ENCODE assay signal across 21 cellular contexts in genomic region chr2:99469394-99469793, GRCh38.
"Had no signal": no experiment of that assay in that cellular context is flagged by ENCODE, and none has a peak within 500 bp of the region (broad histone marks: within the 10 kb centered on the region; RNA-seq: fewer than 3 reads in every experiment).

No MANE protein-coding gene starts in this region.

- H2AFZ ChIP-seq: parathyroid adenoma had no signal

- H3K27ac ChIP-seq: coronary artery, parathyroid adenoma, right lobe of liver, thoracic aorta, tibial nerve, upper lobe of left lung had no signal

- H3K4me3 ChIP-seq: coronary artery, esophagus squamous epithelium, lung, right lobe of liver, thoracic aorta, tibial nerve, upper lobe of left lung had no signal

- FAIRE-seq: endothelial cell of umbilical vein, keratinocyte, small intestine, urothelium cell line had no signal

- ATAC-seq: natural killer cell; right lobe of liver; stimulated activated naive B cell treated with anti-CD40 and anti-IgM and Interleukin-4, amounts not matched to agents 10 μg/mL and 1 μg/mL and 100 μg/mL, for 72 hours had no signal

- H3K36me3 ChIP-seq: esophagus squamous epithelium, right lobe of liver, thoracic aorta, tibial nerve, upper lobe of left lung had no signal

- DNase-seq: dermis blood vessel endothelial cell; effector memory CD4-positive, alpha-beta T cell; erythroblast; esophagus squamous epithelium; foreskin melanocyte; natural killer cell; occipital lobe; right lobe of liver; small intestine; stimulated activated CD4-positive, alpha-beta T cell treated with anti-CD3 and anti-CD28 coated beads, Interleukin-15, amount 100 ng/mL, for 24 hours; stimulated activated CD4-positive, alpha-beta T cell treated with anti-CD3 and anti-CD28 coated beads, Interleukin-2, amount 100 ng/mL, for 48 hours; stimulated activated naive B cell treated with anti-CD40 and anti-IgM and Interleukin-4, amounts not matched to agents 10 μg/mL and 1 μg/mL and 100 μg/mL, for 72 hours; upper lobe of left lung had no signal

- H3K9ac ChIP-seq: parathyroid adenoma had no signal

- H3K27me3 ChIP-seq: esophagus squamous epithelium, right lobe of liver, tibial nerve, upper lobe of left lung had no signal

- H3K9me3 ChIP-seq: right lobe of liver, thoracic aorta, tibial nerve, upper lobe of left lung had no signal
